In genomic region chrX:147077472-147077871, GRCh38 we compare ENCODE assay signal across 3 cellular contexts.
TF ChIP-seq lines count a peak whose summit lies in the region.

No MANE protein-coding gene starts in this region.

TF ChIP-seq in HepG2, 621 proteins besides CTCF, POLR2A, EP300 and RAD21 (continued from another document and continues in another):
- peak; percentile 47 to 78; a peak in 3 of 4 replicates for TF ChIP-seq MAFK (conservative IDR thresholded peaks at IDR 0.05 in 1 of 2, IDR thresholded peaks at IDR 0.05 in 1 of 2; ENCODE audit: low read length in 2 of 2)
- no peak for TF ChIP-seq FOXM1 (CRISPR knock-in tag; IDR thresholded peaks at IDR 0.05)
- TF ChIP-seq AFF4 (CRISPR knock-in tag; IDR thresholded peaks at IDR 0.05), result no peak
- no peak for TF ChIP-seq TAF15 (IDR thresholded peaks at IDR 0.05; ENCODE audit: low read depth, low read length, poor library complexity, severe bottlenecking)
- no peak for TF ChIP-seq ZNF20 (CRISPR knock-in tag; IDR thresholded peaks at IDR 0.05)
- TF ChIP-seq HNRNPUL1 (IDR thresholded peaks at IDR 0.05; ENCODE audit: low read depth, low read length), result no peak
- no peak for TF ChIP-seq AKNA (CRISPR knock-in tag; IDR thresholded peaks at IDR 0.05; ENCODE audit: borderline replicate concordance)
- TF ChIP-seq YEATS2 (CRISPR knock-in tag; IDR thresholded peaks at IDR 0.05; ENCODE audit: borderline replicate concordance), result no peak
- TF ChIP-seq IKZF1 (IDR thresholded peaks at IDR 0.05), result no peak

TF ChIP-seq in A549, 52 proteins besides CTCF, POLR2A, EP300 and RAD21 (continued from another document):
- no peak for TF ChIP-seq HOXA7 (CRISPR knock-in tag; IDR thresholded peaks at IDR 0.05)

TF ChIP-seq in IMR-90, 13 proteins besides CTCF, POLR2A, EP300 and RAD21 (continued from another document):
- peak; percentile 86 for TF ChIP-seq MAFK (IDR thresholded peaks at IDR 0.05; ENCODE audit: low read depth, low read length)
TF ChIP-seq in IMR-90: peak in this region for 1.
